ENCODE assay signal across 8 cellular contexts in genomic region chr14:104753528-104754212, GRCh38. TPM values are rescaled to one million over a fixed set of nuclear protein-coding genes. Genes with fewer than 3 reads are reported as not detected.
DNase-seq lines count a peak whose midpoint lies in the region; ATAC-seq and TF ChIP-seq lines count a peak whose summit lies in the region.

No MANE protein-coding gene starts in this region.

- peak overlapping the region; percentile 98 for H3K4me3 ChIP-seq in GM06990 (replicated peaks; ENCODE audit: low read depth, low read length)
- H3K4me3 ChIP-seq in epithelial cell of esophagus (ENCODE audit: low read length): peak overlapping the region; percentile 83
- peak overlapping the region; percentile 97 for H3K4me3 ChIP-seq in neural progenitor cell

- POLR2A ChIA-PET in RWPE1 (lab: Yijun Ruan, JAX; ENCODE audit: low non-redundant PET): no interaction called here

- H2AFZ ChIP-seq in neural progenitor cell (replicated peaks): no peak overlapping the region

- H3K9ac ChIP-seq in neural progenitor cell: peak overlapping the region; percentile 97

- CTCF ChIA-PET in RWPE1 (lab: Yijun Ruan, JAX): interaction anchor here (1.7 kb wide), 1 partner anchor 22 kb away, joined by 7 read pairs; no protein-coding TSS in a partner anchor

- H3K36me3 Mint-ChIP-seq in neural progenitor cell: peaks cover 9% of the 10 kb centered on the region

- peaks cover 10% of the 10 kb centered on the region for H3K4me1 ChIP-seq in neural progenitor cell

- H4K20me1 ChIP-seq in neural progenitor cell (ENCODE audit: low read depth): peaks cover 54% of the 10 kb centered on the region

- peak overlapping the region; percentile 95 for H3K4me3 Mint-ChIP-seq in neural progenitor cell

- H3K36me3 ChIP-seq in GM06990 (ENCODE audit: control insufficient read depth, insufficient read depth, low read length) (peaks cover 16% of the 10 kb centered on the region), neural progenitor cell (no peaks in the 10 kb centered on the region)

- no peak for DNase-seq in GM06990 (ENCODE audit: extremely low read depth, insufficient read length)
- DNase-seq in RWPE1 (ENCODE audit: low spot score): no peak
- DNase-seq in epithelial cell of esophagus (ENCODE audit: low read depth): peak; percentile 45
- peak; percentile 50 for DNase-seq in neural progenitor cell (ENCODE audit: low spot score)
- no peak for DNase-seq in NCI-H187 treated with DMSO at 0.1 percent for 48 hours (lab: John Stamatoyannopoulos, UW)
- DNase-seq in NCI-H510A treated with DMSO at 0.1 percent for 48 hours (lab: John Stamatoyannopoulos, UW): no peak

- H3K27ac ChIP-seq in RWPE1 (peak overlapping the region; percentile 94), neural progenitor cell (peak overlapping the region; percentile 26)

- H3K4me1 Mint-ChIP-seq in neural progenitor cell: peaks cover 36% of the 10 kb centered on the region

- TF ChIP-seq CTCF in GM06990 (IDR thresholded peaks at IDR 0.05; ENCODE audit: insufficient read depth, low read length, poor library complexity, severe bottlenecking): no peak
- no peak for TF ChIP-seq CTCF in RWPE1 (conservative IDR thresholded peaks at IDR 0.05; ENCODE audit: low read depth)
- no peak for TF ChIP-seq CTCF in epithelial cell of esophagus (IDR thresholded peaks at IDR 0.05; ENCODE audit: insufficient read depth, low read depth, low read length, missing control alignments)
- TF ChIP-seq CTCF in neural progenitor cell (IDR thresholded peaks at IDR 0.05): no peak

- no peaks in the 10 kb centered on the region for H3K9me3 ChIP-seq in neural progenitor cell (ENCODE audit: low read depth)

- ATAC-seq in GM18517 (IDR thresholded peaks at IDR 0.05; ENCODE audit: unreplicated experiment) (no peak), GM21529 (IDR thresholded peaks at IDR 0.05; ENCODE audit: unreplicated experiment) (no peak)

- peaks cover 15% of the 10 kb centered on the region for H3F3A ChIP-seq in neural progenitor cell (ENCODE audit: low read depth)

- H3K9me3 Mint-ChIP-seq in neural progenitor cell: peaks cover 9% of the 10 kb centered on the region

- H3K27ac Mint-ChIP-seq in neural progenitor cell: peak overlapping the region; percentile 62

- peaks cover 8% of the 10 kb centered on the region for H3K27me3 Mint-ChIP-seq in neural progenitor cell (ENCODE audit: insufficient read depth, low read depth)

- no peaks in the 10 kb centered on the region for H3K27me3 ChIP-seq in GM06990 (replicated peaks; ENCODE audit: control insufficient read depth, insufficient read depth, low read length)
- H3K27me3 ChIP-seq in neural progenitor cell: no peaks in the 10 kb centered on the region

- peak overlapping the region; percentile 95 for H3K4me2 ChIP-seq in neural progenitor cell

- H3K79me2 ChIP-seq in neural progenitor cell (ENCODE audit: low read depth): peaks cover 39% of the 10 kb centered on the region

RNA-seq across cellular contexts. Expression of gene SIVA1, which starts 0.7 kb away (rescaled TPM):
- total RNA-seq in neural progenitor cell (ENCODE audit: low replicate concordance): 139 and 231 TPM in 2 replicates

RNA-seq across cellular contexts. Expression of gene ADSS1, which starts 29.6 kb away (rescaled TPM):
- total RNA-seq in neural progenitor cell (ENCODE audit: low replicate concordance): 25.3 and 26.4 TPM in 2 replicates

RNA-seq across cellular contexts. Expression of gene AKT1, which starts 41.9 kb away (rescaled TPM):
- 67.2 and 92.4 TPM in 2 replicates for total RNA-seq in neural progenitor cell (ENCODE audit: low replicate concordance)

RNA-seq across cellular contexts. Expression of gene ZBTB42, which starts 47.2 kb away (rescaled TPM):
- 0.41 and 1.1 TPM in 2 replicates for total RNA-seq in neural progenitor cell (ENCODE audit: low replicate concordance)

Comparison
In these comparisons a context has a peak if more than half of its experiments do, and no peak if none do; other contexts are left out.
1. DNase-seq: peak in epithelial cell of esophagus (single experiment) and neural progenitor cell (single experiment); none in GM06990 (single experiment), RWPE1 (single experiment), NCI-H187 treated with DMSO at 0.1 percent for 48 hours (single experiment) and NCI-H510A treated with DMSO at 0.1 percent for 48 hours (single experiment).
2. Peak in every context shown above with its lines, with median percentiles within 50 percentile points of each other: H3K4me3 ChIP-seq.